2 cellular contexts compared by ENCODE assay signal in the genomic region with DNA sequence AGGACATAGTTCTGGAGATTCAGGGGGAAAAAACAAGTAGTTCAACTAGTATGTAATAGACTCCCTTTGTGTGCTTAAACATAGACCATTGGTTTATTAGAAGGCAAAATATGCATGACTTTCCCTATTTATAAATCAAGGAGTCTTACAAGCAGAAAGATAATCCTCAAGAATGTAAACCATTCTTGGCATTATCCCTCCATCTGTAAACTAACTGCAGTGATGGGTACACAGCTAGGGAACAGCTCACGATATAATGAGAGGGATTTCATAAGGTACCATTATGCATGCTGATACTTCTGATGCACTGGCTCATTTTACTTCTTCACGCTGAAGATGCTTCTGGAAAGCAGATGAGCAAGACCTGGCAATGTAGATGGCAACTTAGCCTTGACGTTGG.
TF ChIP-seq lines count a peak whose summit lies in the region.

No MANE protein-coding gene starts in this region.

TF ChIP-seq in SK-N-SH, 30 proteins besides CTCF, POLR2A, EP300 and RAD21 (continued from another document):
- TF ChIP-seq SIN3A (IDR thresholded peaks at IDR 0.05; ENCODE audit: borderline replicate concordance, low read depth, low read length) (no peak), TEAD4 (IDR thresholded peaks at IDR 0.05; ENCODE audit: borderline replicate concordance, insufficient read depth) (no peak), GATA2 (CRISPR knock-in tag; IDR thresholded peaks at IDR 0.05) (no peak)
- TF ChIP-seq, protein P1, sequence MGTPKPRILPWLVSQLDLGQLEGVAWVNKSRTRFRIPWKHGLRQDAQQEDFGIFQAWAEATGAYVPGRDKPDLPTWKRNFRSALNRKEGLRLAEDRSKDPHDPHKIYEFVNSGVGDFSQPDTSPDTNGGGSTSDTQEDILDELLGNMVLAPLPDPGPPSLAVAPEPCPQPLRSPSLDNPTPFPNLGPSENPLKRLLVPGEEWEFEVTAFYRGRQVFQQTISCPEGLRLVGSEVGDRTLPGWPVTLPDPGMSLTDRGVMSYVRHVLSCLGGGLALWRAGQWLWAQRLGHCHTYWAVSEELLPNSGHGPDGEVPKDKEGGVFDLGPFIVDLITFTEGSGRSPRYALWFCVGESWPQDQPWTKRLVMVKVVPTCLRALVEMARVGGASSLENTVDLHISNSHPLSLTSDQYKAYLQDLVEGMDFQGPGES (IDR thresholded peaks at IDR 0.05; ENCODE audit: low read depth, low read length) = no peak
- TF ChIP-seq, protein P2, sequence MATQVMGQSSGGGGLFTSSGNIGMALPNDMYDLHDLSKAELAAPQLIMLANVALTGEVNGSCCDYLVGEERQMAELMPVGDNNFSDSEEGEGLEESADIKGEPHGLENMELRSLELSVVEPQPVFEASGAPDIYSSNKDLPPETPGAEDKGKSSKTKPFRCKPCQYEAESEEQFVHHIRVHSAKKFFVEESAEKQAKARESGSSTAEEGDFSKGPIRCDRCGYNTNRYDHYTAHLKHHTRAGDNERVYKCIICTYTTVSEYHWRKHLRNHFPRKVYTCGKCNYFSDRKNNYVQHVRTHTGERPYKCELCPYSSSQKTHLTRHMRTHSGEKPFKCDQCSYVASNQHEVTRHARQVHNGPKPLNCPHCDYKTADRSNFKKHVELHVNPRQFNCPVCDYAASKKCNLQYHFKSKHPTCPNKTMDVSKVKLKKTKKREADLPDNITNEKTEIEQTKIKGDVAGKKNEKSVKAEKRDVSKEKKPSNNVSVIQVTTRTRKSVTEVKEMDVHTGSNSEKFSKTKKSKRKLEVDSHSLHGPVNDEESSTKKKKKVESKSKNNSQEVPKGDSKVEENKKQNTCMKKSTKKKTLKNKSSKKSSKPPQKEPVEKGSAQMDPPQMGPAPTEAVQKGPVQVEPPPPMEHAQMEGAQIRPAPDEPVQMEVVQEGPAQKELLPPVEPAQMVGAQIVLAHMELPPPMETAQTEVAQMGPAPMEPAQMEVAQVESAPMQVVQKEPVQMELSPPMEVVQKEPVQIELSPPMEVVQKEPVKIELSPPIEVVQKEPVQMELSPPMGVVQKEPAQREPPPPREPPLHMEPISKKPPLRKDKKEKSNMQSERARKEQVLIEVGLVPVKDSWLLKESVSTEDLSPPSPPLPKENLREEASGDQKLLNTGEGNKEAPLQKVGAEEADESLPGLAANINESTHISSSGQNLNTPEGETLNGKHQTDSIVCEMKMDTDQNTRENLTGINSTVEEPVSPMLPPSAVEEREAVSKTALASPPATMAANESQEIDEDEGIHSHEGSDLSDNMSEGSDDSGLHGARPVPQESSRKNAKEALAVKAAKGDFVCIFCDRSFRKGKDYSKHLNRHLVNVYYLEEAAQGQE (IDR thresholded peaks at IDR 0.05; ENCODE audit: low read depth, low read length) = no peak

TF ChIP-seq in SK-N-SH treated with all-trans-retinoic acid at 6 μM for 48 hours, 23 proteins besides CTCF, POLR2A, EP300 and RAD21 (continued from another document):
- TF ChIP-seq, protein P3, sequence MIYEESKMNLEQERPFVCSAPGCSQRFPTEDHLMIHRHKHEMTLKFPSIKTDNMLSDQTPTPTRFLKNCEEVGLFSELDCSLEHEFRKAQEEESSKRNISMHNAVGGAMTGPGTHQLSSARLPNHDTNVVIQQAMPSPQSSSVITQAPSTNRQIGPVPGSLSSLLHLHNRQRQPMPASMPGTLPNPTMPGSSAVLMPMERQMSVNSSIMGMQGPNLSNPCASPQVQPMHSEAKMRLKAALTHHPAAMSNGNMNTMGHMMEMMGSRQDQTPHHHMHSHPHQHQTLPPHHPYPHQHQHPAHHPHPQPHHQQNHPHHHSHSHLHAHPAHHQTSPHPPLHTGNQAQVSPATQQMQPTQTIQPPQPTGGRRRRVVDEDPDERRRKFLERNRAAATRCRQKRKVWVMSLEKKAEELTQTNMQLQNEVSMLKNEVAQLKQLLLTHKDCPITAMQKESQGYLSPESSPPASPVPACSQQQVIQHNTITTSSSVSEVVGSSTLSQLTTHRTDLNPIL (CRISPR knock-in tag; IDR thresholded peaks at IDR 0.05; ENCODE audit: low read depth) = no peak
- TF ChIP-seq CSDC2 (CRISPR knock-in tag; IDR thresholded peaks at IDR 0.05) (no peak), ZFP3 (CRISPR knock-in tag; IDR thresholded peaks at IDR 0.05) (no peak), BACH2 (CRISPR knock-in tag; IDR thresholded peaks at IDR 0.05; ENCODE audit: borderline replicate concordance) (no peak), GLIS3 (CRISPR knock-in tag; IDR thresholded peaks at IDR 0.05) (no peak), ESRRG (CRISPR knock-in tag; IDR thresholded peaks at IDR 0.05) (no peak)
- TF ChIP-seq, protein P4, sequence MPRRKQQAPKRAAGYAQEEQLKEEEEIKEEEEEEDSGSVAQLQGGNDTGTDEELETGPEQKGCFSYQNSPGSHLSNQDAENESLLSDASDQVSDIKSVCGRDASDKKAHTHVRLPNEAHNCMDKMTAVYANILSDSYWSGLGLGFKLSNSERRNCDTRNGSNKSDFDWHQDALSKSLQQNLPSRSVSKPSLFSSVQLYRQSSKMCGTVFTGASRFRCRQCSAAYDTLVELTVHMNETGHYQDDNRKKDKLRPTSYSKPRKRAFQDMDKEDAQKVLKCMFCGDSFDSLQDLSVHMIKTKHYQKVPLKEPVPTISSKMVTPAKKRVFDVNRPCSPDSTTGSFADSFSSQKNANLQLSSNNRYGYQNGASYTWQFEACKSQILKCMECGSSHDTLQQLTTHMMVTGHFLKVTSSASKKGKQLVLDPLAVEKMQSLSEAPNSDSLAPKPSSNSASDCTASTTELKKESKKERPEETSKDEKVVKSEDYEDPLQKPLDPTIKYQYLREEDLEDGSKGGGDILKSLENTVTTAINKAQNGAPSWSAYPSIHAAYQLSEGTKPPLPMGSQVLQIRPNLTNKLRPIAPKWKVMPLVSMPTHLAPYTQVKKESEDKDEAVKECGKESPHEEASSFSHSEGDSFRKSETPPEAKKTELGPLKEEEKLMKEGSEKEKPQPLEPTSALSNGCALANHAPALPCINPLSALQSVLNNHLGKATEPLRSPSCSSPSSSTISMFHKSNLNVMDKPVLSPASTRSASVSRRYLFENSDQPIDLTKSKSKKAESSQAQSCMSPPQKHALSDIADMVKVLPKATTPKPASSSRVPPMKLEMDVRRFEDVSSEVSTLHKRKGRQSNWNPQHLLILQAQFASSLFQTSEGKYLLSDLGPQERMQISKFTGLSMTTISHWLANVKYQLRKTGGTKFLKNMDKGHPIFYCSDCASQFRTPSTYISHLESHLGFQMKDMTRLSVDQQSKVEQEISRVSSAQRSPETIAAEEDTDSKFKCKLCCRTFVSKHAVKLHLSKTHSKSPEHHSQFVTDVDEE (CRISPR knock-in tag; IDR thresholded peaks at IDR 0.05) = no peak
- TF ChIP-seq, protein P5, sequence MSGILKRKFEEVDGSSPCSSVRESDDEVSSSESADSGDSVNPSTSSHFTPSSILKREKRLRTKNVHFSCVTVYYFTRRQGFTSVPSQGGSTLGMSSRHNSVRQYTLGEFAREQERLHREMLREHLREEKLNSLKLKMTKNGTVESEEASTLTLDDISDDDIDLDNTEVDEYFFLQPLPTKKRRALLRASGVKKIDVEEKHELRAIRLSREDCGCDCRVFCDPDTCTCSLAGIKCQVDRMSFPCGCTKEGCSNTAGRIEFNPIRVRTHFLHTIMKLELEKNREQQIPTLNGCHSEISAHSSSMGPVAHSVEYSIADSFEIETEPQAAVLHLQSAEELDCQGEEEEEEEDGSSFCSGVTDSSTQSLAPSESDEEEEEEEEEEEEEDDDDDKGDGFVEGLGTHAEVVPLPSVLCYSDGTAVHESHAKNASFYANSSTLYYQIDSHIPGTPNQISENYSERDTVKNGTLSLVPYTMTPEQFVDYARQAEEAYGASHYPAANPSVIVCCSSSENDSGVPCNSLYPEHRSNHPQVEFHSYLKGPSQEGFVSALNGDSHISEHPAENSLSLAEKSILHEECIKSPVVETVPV (CRISPR knock-in tag; IDR thresholded peaks at IDR 0.05) = no peak
